ENCODE assay signal across 11 cellular contexts in the genomic region with DNA sequence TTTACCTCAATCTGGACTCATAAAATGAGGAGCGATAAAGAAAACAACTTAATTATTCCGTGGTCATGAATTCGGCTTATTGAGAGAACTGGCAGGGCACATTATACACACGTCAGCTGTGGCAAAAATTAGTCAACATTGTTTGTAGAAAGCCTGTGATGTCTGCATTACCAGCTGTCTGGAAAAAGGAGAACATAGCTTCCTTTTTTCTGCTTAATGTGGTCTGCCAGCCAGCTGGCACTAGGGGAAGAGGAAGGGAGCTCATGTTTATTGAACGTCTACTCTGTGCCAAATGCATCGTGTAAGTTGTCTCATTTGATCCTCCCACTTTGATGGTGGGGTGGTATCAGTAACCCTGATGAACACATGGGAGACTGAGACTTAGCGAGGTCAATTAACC.
DNase-seq lines count a peak whose midpoint lies in the region; ATAC-seq, FAIRE-seq and TF ChIP-seq lines count a peak whose summit lies in the region.
"Had no signal": no experiment of that assay in that cellular context is flagged by ENCODE, and none has a peak within 500 bp of the region (broad histone marks: within the 10 kb centered on the region; RNA-seq: fewer than 3 reads in every experiment).

No MANE protein-coding gene starts in this region.

- intact Hi-C loops in naive thymus-derived CD4-positive, alpha-beta T cell (cut with micrococcal nuclease) = no loop called here

- H3K27me3 Mint-ChIP-seq in naive thymus-derived CD4-positive, alpha-beta T cell = no peaks in the 10 kb centered on the region

- DNase-seq in CD1c-positive myeloid dendritic cell (ENCODE audit: extremely low spot score) (peak; percentile 81), NCI-H2029 treated with DMSO at 0.1 percent for 48 hours (lab: John Stamatoyannopoulos, UW) (peak; percentile 64), coronary artery (ENCODE audit: low spot score) (no peak), GM19239 (ENCODE audit: insufficient read length, low spot score) (no peak), RWPE1 (ENCODE audit: low spot score) (no peak)
- DNase-seq in naive thymus-derived CD4-positive, alpha-beta T cell = no peak
- DNase-seq in activated naive CD4-positive, alpha-beta T cell treated with Interleukin-2 at 50 U/mL for 16 hours = no peak
- no peak for DNase-seq in stimulated activated CD4-positive, alpha-beta T cell treated with anti-CD3 and anti-CD28 coated beads, Interleukin-12 subunit alpha, Interleukin-12 subunit beta, amount 100 ng/mL, for 4 hours

- no peaks in the 10 kb centered on the region for H3K36me3 ChIP-seq in naive thymus-derived CD4-positive, alpha-beta T cell (ENCODE audit: control insufficient read depth in 2 of 3, insufficient read depth in 3 of 3, low read length in 3 of 3)

- H3K9me3 ChIP-seq in naive thymus-derived CD4-positive, alpha-beta T cell (ENCODE audit: control insufficient read depth in 2 of 3, low read length in 3 of 3) = no peaks in the 10 kb centered on the region

- no peaks in the 10 kb centered on the region for H3K4me1 ChIP-seq in naive thymus-derived CD4-positive, alpha-beta T cell (ENCODE audit: control insufficient read depth in 2 of 2, insufficient read depth in 2 of 2, low read length in 2 of 2)

- no peaks in the 10 kb centered on the region for H3K27me3 ChIP-seq in naive thymus-derived CD4-positive, alpha-beta T cell (ENCODE audit: control insufficient read depth in 2 of 2, insufficient read depth in 2 of 2, low read length in 2 of 2)

- CTCF ChIA-PET in naive thymus-derived CD4-positive, alpha-beta T cell (lab: Charles Lee) = no interaction called here
- CTCF ChIA-PET in RWPE1 (lab: Yijun Ruan, JAX) = no interaction called here

- no peaks in the 10 kb centered on the region for H3K36me3 Mint-ChIP-seq in naive thymus-derived CD4-positive, alpha-beta T cell

- no peak overlapping the region for H3K4me3 ChIP-seq in coronary artery
- H3K4me3 ChIP-seq in naive thymus-derived CD4-positive, alpha-beta T cell (ENCODE audit: low read length) = no peak overlapping the region
- H3K4me3 ChIP-seq: K562, smooth muscle cell had no signal

- POLR2A ChIA-PET in naive thymus-derived CD4-positive, alpha-beta T cell (lab: Charles Lee) = no interaction called here
- POLR2A ChIA-PET in RWPE1 (lab: Yijun Ruan, JAX; ENCODE audit: low non-redundant PET) = no interaction called here

- FAIRE-seq in GM19239 (lab: Jason Lieb, UNC) = no peak
- FAIRE-seq: endometrium, K562 had no signal

- peaks cover 0 to 5% (median 0%) of the 10 kb centered on the region in 11 donors for H3K9me3 Mint-ChIP-seq in naive thymus-derived CD4-positive, alpha-beta T cell

- TF ChIP-seq CTCF in coronary artery (IDR thresholded peaks at IDR 0.05) = no peak
- TF ChIP-seq CTCF in RWPE1 (conservative IDR thresholded peaks at IDR 0.05; ENCODE audit: low read depth) = no peak

- H3K27ac ChIP-seq in coronary artery (peak overlapping the region; percentile 65 to 85), RWPE1 (no peak overlapping the region)
- H3K27ac ChIP-seq in naive thymus-derived CD4-positive, alpha-beta T cell (ENCODE audit: low read depth, low read length) = no peak overlapping the region

- peak; percentile 83 for ATAC-seq in naive thymus-derived CD4-positive, alpha-beta T cell
- ATAC-seq: K562 had no signal

- H3K27ac Mint-ChIP-seq in naive thymus-derived CD4-positive, alpha-beta T cell = no peak overlapping the region

- H3K4me1 Mint-ChIP-seq in naive thymus-derived CD4-positive, alpha-beta T cell = no peaks in the 10 kb centered on the region

- no peak overlapping the region for H3K4me3 Mint-ChIP-seq in naive thymus-derived CD4-positive, alpha-beta T cell

Comparison
In these comparisons a context has a peak if more than half of its experiments do, and no peak if none do; other contexts are left out.
1. DNase-seq: peak in CD1c-positive myeloid dendritic cell (single experiment) and NCI-H2029 treated with DMSO at 0.1 percent for 48 hours (single experiment); none in coronary artery (single experiment), naive thymus-derived CD4-positive, alpha-beta T cell (0 of 9), activated naive CD4-positive, alpha-beta T cell treated with Interleukin-2 at 50 U/mL for 16 hours (single experiment), stimulated activated CD4-positive, alpha-beta T cell treated with anti-CD3 and anti-CD28 coated beads, Interleukin-12 subunit alpha, Interleukin-12 subunit beta, amount 100 ng/mL, for 4 hours (single experiment), GM19239 (single experiment) and RWPE1 (single experiment).
2. H3K27ac ChIP-seq: peak in coronary artery (2 of 2); none in naive thymus-derived CD4-positive, alpha-beta T cell (single experiment) and RWPE1 (single experiment).